ENCODE assay signal across 1 cellular context in the genomic region with DNA sequence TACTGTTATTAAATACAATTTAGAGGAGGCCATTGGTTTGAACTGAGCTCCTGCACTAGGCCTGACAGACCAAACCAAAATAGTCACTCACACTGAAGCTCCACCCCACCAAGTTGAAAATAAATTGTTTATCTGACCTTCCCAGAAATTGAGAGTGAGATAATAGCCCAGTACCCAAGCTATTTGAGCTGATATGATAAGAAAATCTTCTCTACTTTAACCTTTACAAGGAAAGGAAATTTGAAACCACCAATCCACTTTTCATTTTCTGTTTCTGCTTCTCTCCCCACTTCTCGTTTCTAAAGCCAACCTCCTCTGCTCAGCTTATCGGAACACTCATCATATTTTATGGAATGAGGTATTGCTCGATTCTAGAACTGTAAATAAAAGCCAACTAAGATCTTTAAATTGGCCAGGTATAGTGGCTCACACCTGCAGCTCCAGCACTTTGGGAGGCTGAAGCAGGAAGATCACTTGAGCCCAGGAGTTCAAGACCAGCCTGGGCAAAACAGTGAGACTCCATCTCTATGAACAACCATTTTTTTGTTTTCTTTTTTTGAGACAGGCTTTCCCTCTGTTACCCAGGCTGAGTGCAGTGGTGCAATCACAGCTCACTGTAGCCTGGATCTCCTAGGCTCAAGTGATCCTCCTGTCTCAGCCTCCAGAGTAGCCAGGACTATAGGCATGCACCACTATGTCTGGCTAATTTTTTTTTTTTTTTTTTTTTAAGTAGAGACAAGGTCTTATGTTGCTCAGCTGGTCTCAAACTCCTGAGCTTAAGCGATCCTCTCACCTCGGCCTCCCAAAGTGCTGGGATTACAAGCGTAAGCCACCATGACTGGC.
TF ChIP-seq lines count a peak whose summit lies in the region.

No MANE protein-coding gene starts in this region.

TF ChIP-seq in K562, 482 proteins besides CTCF, POLR2A, EP300 and RAD21 (continued from another document and continues in another):
- TF ChIP-seq BDP1 (IDR thresholded peaks at IDR 0.05; ENCODE audit: insufficient read depth, insufficient read length) (no peak), ZBED1 (IDR thresholded peaks at IDR 0.05) (no peak), IRF2 (CRISPR knock-in tag; IDR thresholded peaks at IDR 0.05) (no peak), ARID4B (CRISPR knock-in tag; IDR thresholded peaks at IDR 0.05) (no peak), AFF1 (IDR thresholded peaks at IDR 0.05; ENCODE audit: low read depth in 1 of 2, partially characterized antibody in 2 of 2) (peak; percentile 40 to 54), HDAC8 (tag; IDR thresholded peaks at IDR 0.05) (no peak), CHD1 (IDR thresholded peaks at IDR 0.05; ENCODE audit: low read length) (no peak), ARNT (IDR thresholded peaks at IDR 0.05) (no peak; a peak in 2 of 4 replicates), MTA2 (IDR thresholded peaks at IDR 0.05; ENCODE audit: low read depth) (peak; percentile 82), ZNF121 (CRISPR knock-in tag; conservative IDR thresholded peaks at IDR 0.05) (peak; percentile 85), PCBP2 (IDR thresholded peaks at IDR 0.05; ENCODE audit: low read depth, low read length, poor library complexity, severe bottlenecking) (no peak), STAT5A (IDR thresholded peaks at IDR 0.05; ENCODE audit: borderline replicate concordance, low read length) (peak; percentile 68), ERF (CRISPR knock-in tag; IDR thresholded peaks at IDR 0.05) (no peak), KDM2B (CRISPR knock-in tag; IDR thresholded peaks at IDR 0.05) (no peak), EGR1 (conservative IDR thresholded peaks at IDR 0.05) (no peak), EZH2 (IDR thresholded peaks at IDR 0.05; ENCODE audit: borderline replicate concordance, low read depth, low read length) (no peak), ZNF143 (CRISPR knock-in tag; IDR thresholded peaks at IDR 0.05) (no peak), XRCC5 (IDR thresholded peaks at IDR 0.05; ENCODE audit: low read depth, low read length) (no peak), SNIP1 (IDR thresholded peaks at IDR 0.05; ENCODE audit: low read depth) (no peak), TFAP4 (CRISPR knock-in tag; IDR thresholded peaks at IDR 0.05; ENCODE audit: borderline replicate concordance) (no peak), PTTG1 (tag; IDR thresholded peaks at IDR 0.05; ENCODE audit: low read depth) (no peak), SLC30A9 (CRISPR knock-in tag; IDR thresholded peaks at IDR 0.05) (no peak), NCOA4 (IDR thresholded peaks at IDR 0.05; ENCODE audit: partially characterized antibody) (no peak), ZNF224 (CRISPR knock-in tag; IDR thresholded peaks at IDR 0.05) (no peak), KLF13 (tag; IDR thresholded peaks at IDR 0.05; ENCODE audit: borderline replicate concordance, low read depth) (no peak), MEF2A (IDR thresholded peaks at IDR 0.05; ENCODE audit: control insufficient read depth, low read depth, low read length) (no peak), TAF9B (IDR thresholded peaks at IDR 0.05; ENCODE audit: partially characterized antibody) (no peak), SMC3 (conservative IDR thresholded peaks at IDR 0.05; ENCODE audit: insufficient read depth, low read depth, low read length) (no peak), RBM17 (IDR thresholded peaks at IDR 0.05; ENCODE audit: borderline replicate concordance, low read depth, low read length) (no peak), MAFG (tag; conservative IDR thresholded peaks at IDR 0.05) (0 out of 2 replicates have a peak, but pooled peaks have one; percentile 26), SMARCC2 (IDR thresholded peaks at IDR 0.05; ENCODE audit: low read depth) (peak; percentile 86), FOXJ2 (tag; IDR thresholded peaks at IDR 0.05) (no peak), ZNF134 (CRISPR knock-in tag; conservative IDR thresholded peaks at IDR 0.05) (no peak), PTRF (tag; IDR thresholded peaks at IDR 0.05) (no peak), SFPQ (IDR thresholded peaks at IDR 0.05; ENCODE audit: low read depth, low read length) (no peak), NEUROD1 (IDR thresholded peaks at IDR 0.05; ENCODE audit: borderline replicate concordance, low read depth, low read length, partially characterized antibody) (no peak), DACH1 (IDR thresholded peaks at IDR 0.05; ENCODE audit: partially characterized antibody) (no peak), ZKSCAN1 (IDR thresholded peaks at IDR 0.05; ENCODE audit: low read depth, low read length) (no peak), ZNF146 (CRISPR knock-in tag; IDR thresholded peaks at IDR 0.05; ENCODE audit: unreplicated experiment) (no peak)
- TF ChIP-seq, protein P1, sequence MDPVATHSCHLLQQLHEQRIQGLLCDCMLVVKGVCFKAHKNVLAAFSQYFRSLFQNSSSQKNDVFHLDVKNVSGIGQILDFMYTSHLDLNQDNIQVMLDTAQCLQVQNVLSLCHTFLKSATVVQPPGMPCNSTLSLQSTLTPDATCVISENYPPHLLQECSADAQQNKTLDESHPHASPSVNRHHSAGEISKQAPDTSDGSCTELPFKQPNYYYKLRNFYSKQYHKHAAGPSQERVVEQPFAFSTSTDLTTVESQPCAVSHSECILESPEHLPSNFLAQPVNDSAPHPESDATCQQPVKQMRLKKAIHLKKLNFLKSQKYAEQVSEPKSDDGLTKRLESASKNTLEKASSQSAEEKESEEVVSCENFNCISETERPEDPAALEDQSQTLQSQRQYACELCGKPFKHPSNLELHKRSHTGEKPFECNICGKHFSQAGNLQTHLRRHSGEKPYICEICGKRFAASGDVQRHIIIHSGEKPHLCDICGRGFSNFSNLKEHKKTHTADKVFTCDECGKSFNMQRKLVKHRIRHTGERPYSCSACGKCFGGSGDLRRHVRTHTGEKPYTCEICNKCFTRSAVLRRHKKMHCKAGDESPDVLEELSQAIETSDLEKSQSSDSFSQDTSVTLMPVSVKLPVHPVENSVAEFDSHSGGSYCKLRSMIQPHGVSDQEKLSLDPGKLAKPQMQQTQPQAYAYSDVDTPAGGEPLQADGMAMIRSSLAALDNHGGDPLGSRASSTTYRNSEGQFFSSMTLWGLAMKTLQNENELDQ (CRISPR knock-in tag; IDR thresholded peaks at IDR 0.05; ENCODE audit: borderline replicate concordance) = no peak
- TF ChIP-seq, protein P2, sequence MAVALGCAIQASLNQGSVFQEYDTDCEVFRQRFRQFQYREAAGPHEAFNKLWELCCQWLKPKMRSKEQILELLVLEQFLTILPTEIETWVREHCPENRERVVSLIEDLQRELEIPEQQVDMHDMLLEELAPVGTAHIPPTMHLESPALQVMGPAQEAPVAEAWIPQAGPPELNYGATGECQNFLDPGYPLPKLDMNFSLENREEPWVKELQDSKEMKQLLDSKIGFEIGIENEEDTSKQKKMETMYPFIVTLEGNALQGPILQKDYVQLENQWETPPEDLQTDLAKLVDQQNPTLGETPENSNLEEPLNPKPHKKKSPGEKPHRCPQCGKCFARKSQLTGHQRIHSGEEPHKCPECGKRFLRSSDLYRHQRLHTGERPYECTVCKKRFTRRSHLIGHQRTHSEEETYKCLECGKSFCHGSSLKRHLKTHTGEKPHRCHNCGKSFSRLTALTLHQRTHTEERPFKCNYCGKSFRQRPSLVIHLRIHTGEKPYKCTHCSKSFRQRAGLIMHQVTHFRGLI (CRISPR knock-in tag; IDR thresholded peaks at IDR 0.05) = no peak
- TF ChIP-seq, protein P3, sequence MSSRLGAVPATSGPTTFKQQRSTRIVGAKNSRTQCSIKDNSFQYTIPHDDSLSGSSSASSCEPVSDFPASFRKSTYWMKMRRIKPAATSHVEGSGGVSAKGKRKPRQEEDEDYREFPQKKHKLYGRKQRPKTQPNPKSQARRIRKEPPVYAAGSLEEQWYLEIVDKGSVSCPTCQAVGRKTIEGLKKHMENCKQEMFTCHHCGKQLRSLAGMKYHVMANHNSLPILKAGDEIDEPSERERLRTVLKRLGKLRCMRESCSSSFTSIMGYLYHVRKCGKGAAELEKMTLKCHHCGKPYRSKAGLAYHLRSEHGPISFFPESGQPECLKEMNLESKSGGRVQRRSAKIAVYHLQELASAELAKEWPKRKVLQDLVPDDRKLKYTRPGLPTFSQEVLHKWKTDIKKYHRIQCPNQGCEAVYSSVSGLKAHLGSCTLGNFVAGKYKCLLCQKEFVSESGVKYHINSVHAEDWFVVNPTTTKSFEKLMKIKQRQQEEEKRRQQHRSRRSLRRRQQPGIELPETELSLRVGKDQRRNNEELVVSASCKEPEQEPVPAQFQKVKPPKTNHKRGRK (tag; IDR thresholded peaks at IDR 0.05) = no peak
- TF ChIP-seq, protein P4, sequence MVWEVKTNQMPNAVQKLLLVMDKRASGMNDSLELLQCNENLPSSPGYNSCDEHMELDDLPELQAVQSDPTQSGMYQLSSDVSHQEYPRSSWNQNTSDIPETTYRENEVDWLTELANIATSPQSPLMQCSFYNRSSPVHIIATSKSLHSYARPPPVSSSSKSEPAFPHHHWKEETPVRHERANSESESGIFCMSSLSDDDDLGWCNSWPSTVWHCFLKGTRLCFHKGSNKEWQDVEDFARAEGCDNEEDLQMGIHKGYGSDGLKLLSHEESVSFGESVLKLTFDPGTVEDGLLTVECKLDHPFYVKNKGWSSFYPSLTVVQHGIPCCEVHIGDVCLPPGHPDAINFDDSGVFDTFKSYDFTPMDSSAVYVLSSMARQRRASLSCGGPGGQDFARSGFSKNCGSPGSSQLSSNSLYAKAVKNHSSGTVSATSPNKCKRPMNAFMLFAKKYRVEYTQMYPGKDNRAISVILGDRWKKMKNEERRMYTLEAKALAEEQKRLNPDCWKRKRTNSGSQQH (CRISPR knock-in tag; IDR thresholded peaks at IDR 0.05) = no peak
